ENCODE assay signal across 1 cellular context in the genomic region with DNA sequence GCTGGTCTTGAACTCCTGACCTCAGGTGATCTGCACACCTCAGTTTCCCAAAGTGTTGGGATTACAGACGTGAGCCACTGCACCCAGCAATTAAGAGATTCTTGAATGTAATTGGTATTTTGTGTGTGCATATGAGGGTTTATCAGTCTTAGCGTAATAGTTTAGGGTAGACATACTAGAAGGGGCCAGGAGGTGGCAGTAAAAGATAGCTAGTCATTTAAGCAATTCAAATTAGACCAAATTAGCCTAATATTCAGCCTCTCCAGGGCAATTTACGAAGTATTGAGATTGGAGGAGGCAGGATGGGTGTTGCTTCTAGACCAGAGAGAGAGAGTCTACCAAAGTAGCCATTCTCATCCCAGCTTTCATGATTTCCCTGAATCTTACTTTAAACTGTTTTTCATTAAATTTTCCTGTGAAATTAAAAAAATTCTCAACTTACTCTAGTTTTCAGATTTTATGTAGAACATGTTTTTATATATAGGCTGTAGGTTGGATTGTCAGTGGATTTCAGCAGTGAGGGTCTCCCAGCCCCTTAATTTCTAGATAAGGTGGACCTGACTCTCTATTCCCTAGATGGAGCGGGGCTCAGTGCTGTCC.
TF ChIP-seq lines count a peak whose summit lies in the region.

No MANE protein-coding gene starts in this region.

TF ChIP-seq in H1, 55 proteins besides CTCF, POLR2A, EP300 and RAD21:
- TF ChIP-seq PHF8 (conservative IDR thresholded peaks at IDR 0.05; ENCODE audit: low read depth, low read length) = no peak
- no peak for TF ChIP-seq SRF (IDR thresholded peaks at IDR 0.05; ENCODE audit: low read depth, low read length)
- TF ChIP-seq CBX5 (IDR thresholded peaks at IDR 0.05; ENCODE audit: low read depth, low read length) = no peak
- no peak for TF ChIP-seq GTF2F1 (IDR thresholded peaks at IDR 0.05; ENCODE audit: borderline replicate concordance, low read depth, low read length)
- TF ChIP-seq JUND (IDR thresholded peaks at IDR 0.05; ENCODE audit: low read length) = no peak
- no peak for TF ChIP-seq BCL11A (IDR thresholded peaks at IDR 0.05; ENCODE audit: low read depth in 2 of 2, low read length in 2 of 2)
- no peak for TF ChIP-seq SUZ12 (IDR thresholded peaks at IDR 0.05; ENCODE audit: low read length)
- TF ChIP-seq TEAD4 (IDR thresholded peaks at IDR 0.05; ENCODE audit: low read depth, low read length) = no peak
- no peak for TF ChIP-seq RBBP5 (IDR thresholded peaks at IDR 0.05; ENCODE audit: borderline replicate concordance, low read depth, low read length)
- TF ChIP-seq RXRA (IDR thresholded peaks at IDR 0.05; ENCODE audit: insufficient read depth, low read depth, low read length) = no peak
- no peak for TF ChIP-seq SP4 (IDR thresholded peaks at IDR 0.05; ENCODE audit: low read length)
- TF ChIP-seq POLR2AphosphoS5 (IDR thresholded peaks at IDR 0.05; ENCODE audit: low read depth, low read length) = no peak
- TF ChIP-seq SIRT6 (IDR thresholded peaks at IDR 0.05; ENCODE audit: low read length) = no peak
- TF ChIP-seq CTBP2 (IDR thresholded peaks at IDR 0.05; ENCODE audit: borderline replicate concordance, insufficient read depth, insufficient read length, low read length) = no peak
- TF ChIP-seq TAF1 (IDR thresholded peaks at IDR 0.05; ENCODE audit: low read depth, low read length) = no peak
- TF ChIP-seq EGR1 (IDR thresholded peaks at IDR 0.05; ENCODE audit: borderline replicate concordance, low read depth, low read length) = no peak
- TF ChIP-seq MAFK (IDR thresholded peaks at IDR 0.05; ENCODE audit: low read depth, low read length) = no peak
- TF ChIP-seq TAF7 (optimal IDR thresholded peaks at IDR 0.05; ENCODE audit: borderline replicate concordance, low read depth, low read length) = no peak
- TF ChIP-seq TCF12 (IDR thresholded peaks at IDR 0.05; ENCODE audit: low read depth, low read length) = no peak
TF ChIP-seq in H1: peak in this region for 0.
